In genomic region chr12:2754208-2754607, GRCh38 we compare ENCODE assay signal across 21 cellular contexts.
"Had no signal": no experiment of that assay in that cellular context is flagged by ENCODE, and none has a peak within 500 bp of the region (broad histone marks: within the 10 kb centered on the region; RNA-seq: fewer than 3 reads in every experiment).

No MANE protein-coding gene starts in this region.

- H3K36me3 ChIP-seq: SJSA1 had no signal

- ATAC-seq: HepG2, K562 had no signal

- DNase-seq: IMR-90, Kasumi-1, MM.1S, NCI-H1092 treated with DMSO at 0.1 percent for 48 hours, NCI-H1436, NCI-H187, NCI-H2029, NCI-H2081 treated with DMSO at 0.1 percent for 48 hours, NCI-H2171 treated with DMSO at 0.1 percent for 48 hours, NCI-H345, NCI-H446 treated with DMSO at 0.1 percent for 48 hours, NCI-H510A treated with DMSO at 0.1 percent for 48 hours, NCI-H69, NCI-H774, Right ventricle myocardium superior, RPMI8226, SIG-M5 had no signal

- H3K27ac ChIP-seq: KMS-11, SJSA1 had no signal

- H3K4me3 ChIP-seq: K562, SJSA1 had no signal

- H3K4me1 ChIP-seq: SJSA1 had no signal
